Comparison of ENCODE assay signal across 27 cellular contexts in the genomic region with DNA sequence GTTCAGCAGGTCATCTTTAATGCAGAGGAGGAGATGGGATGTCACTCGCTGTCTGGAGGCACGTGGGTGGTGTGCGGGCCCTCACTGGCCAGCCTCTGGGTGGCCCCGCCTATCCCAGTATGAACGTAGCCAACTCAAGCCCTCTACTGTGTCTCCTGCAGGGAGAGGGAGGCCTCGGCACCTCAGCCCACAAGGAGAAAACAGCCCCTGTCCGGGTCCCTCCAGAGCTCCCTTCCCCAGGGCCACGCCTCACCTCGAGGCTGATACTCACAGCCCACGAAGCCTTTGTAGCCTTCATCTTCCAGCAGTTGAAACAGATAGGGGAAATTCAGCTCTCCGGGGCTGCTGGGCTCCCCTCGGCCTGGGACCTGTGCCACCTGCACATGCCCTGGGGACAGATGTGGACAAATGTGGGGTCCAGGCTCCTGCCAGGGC. TPM values are rescaled to one million over a fixed set of nuclear protein-coding genes. Genes with fewer than 3 reads are reported as not detected.
DNase-seq lines count a peak whose midpoint lies in the region; TF ChIP-seq lines count a peak whose summit lies in the region.
"Had no signal": no experiment of that assay in that cellular context is flagged by ENCODE, and none has a peak within 500 bp of the region (broad histone marks: within the 10 kb centered on the region; RNA-seq: fewer than 3 reads in every experiment).

No MANE protein-coding gene starts in this region.

- H3K9me3 ChIP-seq in mammary epithelial cell (replicated peaks; ENCODE audit: insufficient read depth, low read length): no peaks in the 10 kb centered on the region
- H3K9me3 ChIP-seq in adrenal gland (replicated peaks in 1 of 3): no peaks in the 10 kb centered on the region
- H3K9me3 ChIP-seq in tibial artery: no peaks in the 10 kb centered on the region
- H3K9me3 ChIP-seq: A549; BLaER1 treated with 17β-estradiol and CSF1 and Interleukin-3, amounts not matched to agents 10 nM and 100 nM; body of pancreas; HAP-1; prostate gland; thoracic aorta had no signal

- H3K27ac ChIP-seq in mammary epithelial cell (ENCODE audit: insufficient read depth, low read depth, low read length): no peak overlapping the region
- no peak overlapping the region for H3K27ac ChIP-seq in adrenal gland
- H3K27ac ChIP-seq in tibial artery: no peak overlapping the region
- H3K27ac ChIP-seq: A549; BLaER1 treated with 17β-estradiol and CSF1 and Interleukin-3, amounts not matched to agents 10 nM and 100 nM; body of pancreas; epithelial cell of prostate; KMS-11; prostate gland; SK-N-MC; thoracic aorta had no signal

- H3K4me2 ChIP-seq in mammary epithelial cell (ENCODE audit: insufficient read depth, low read depth, low read length): no peak overlapping the region
- H3K4me2 ChIP-seq: A549, KMS-11 had no signal

- H3K4me1 ChIP-seq in mammary epithelial cell (ENCODE audit: insufficient read depth, low read length) (peaks cover 20% of the 10 kb centered on the region), adrenal gland (replicated peaks in 1 of 2) (peaks cover 7% of the 10 kb centered on the region in 2 donors), tibial artery (peaks cover 0 to 16% (median 10%) of the 10 kb centered on the region in 4 donors)
- H3K4me1 ChIP-seq: HAP-1, prostate gland had no signal

- TSS peak; percentile 39 for BruUV-seq in MCF 10A (replicated peaks; lab: Mats Ljungman, UMichigan)
- BruUV-seq in mammary epithelial cell (replicated peaks; lab: Mats Ljungman, UMichigan): no TSS peak

- TF ChIP-seq CTCF in MCF 10A (IDR thresholded peaks at IDR 0.05; ENCODE audit: unreplicated experiment): no peak
- TF ChIP-seq CTCF in mammary epithelial cell (conservative IDR thresholded peaks at IDR 0.05 in 1 of 2, IDR thresholded peaks at IDR 0.05 in 1 of 2; ENCODE audit: extremely low read depth in 1 of 2, insufficient read depth in 1 of 2, low read depth in 1 of 2, low read length in 2 of 2): no peak
- TF ChIP-seq CTCF in adrenal gland (IDR thresholded peaks at IDR 0.05): no peak
- TF ChIP-seq CTCF in nephron progenitor cell (IDR thresholded peaks at IDR 0.05): no peak
- TF ChIP-seq CTCF in tibial artery (IDR thresholded peaks at IDR 0.05): no peak

- DNase-seq in MCF 10A (ENCODE audit: unreplicated experiment) (no peak), mammary epithelial cell (no peak), adrenal gland (peak in 4 of 7 donors; percentile 15 to 53 (median 24)), nephron progenitor cell (no peak), SKM-1 (lab: John Stamatoyannopoulos, UW; ENCODE audit: unreplicated experiment) (no peak), HuH-7.5 (ENCODE audit: low spot score) (no peak), tibial artery (no peak), CD1c-positive myeloid dendritic cell (ENCODE audit: extremely low spot score) (no peak)
- DNase-seq: activated CD4-positive, alpha-beta T cell treated with anti-CD3 and anti-CD28 coated beads for 48 hours; activated T-cell treated with anti-CD3 and anti-CD28 coated beads, Interleukin-2, amount 50 U/mL, for 4 hours; body of pancreas; cerebellar nuclear complex; DND-41; dorsolateral prefrontal cortex; NCI-H1417 treated with DMSO at 0.1 percent for 48 hours; NCI-H2081; NCI-H226; stimulated activated naive CD4-positive, alpha-beta T cell treated with Interleukin-2 at 50 U/mL for 16 hours had no signal

- no peak overlapping the region for H3K4me3 ChIP-seq in mammary epithelial cell (replicated peaks in 1 of 3; ENCODE audit: insufficient read depth in 1 of 3, low read depth in 2 of 3, low read length in 3 of 3)
- no peak overlapping the region for H3K4me3 ChIP-seq in adrenal gland
- no peak overlapping the region for H3K4me3 ChIP-seq in tibial artery
- H3K4me3 ChIP-seq: A549; BLaER1 treated with 17β-estradiol and CSF1 and Interleukin-3, amounts not matched to agents 10 nM and 100 nM; body of pancreas; dorsolateral prefrontal cortex; HAP-1; prostate gland; SK-N-MC; thoracic aorta had no signal

- H3K4me1 Mint-ChIP-seq in MCF 10A (ENCODE audit: insufficient read depth, unreplicated experiment) (peaks cover 16% of the 10 kb centered on the region), nephron progenitor cell (peaks cover 34% of the 10 kb centered on the region)

- H3K79me2 ChIP-seq in mammary epithelial cell (ENCODE audit: insufficient read depth, low read length): no peaks in the 10 kb centered on the region

- TF ChIP-seq POLR2A in adrenal gland (IDR thresholded peaks at IDR 0.05): no peak

- POLR2A ChIA-PET in MCF 10A (lab: Yijun Ruan, JAX): no interaction called here

- CTCF ChIA-PET in MCF 10A (lab: Yijun Ruan, JAX) (interaction anchor here (0.6 to 1.5 kb wide), 2 partner anchors 215 to 224 kb away, joined by 3 read pairs; no protein-coding TSS in a partner anchor), mammary epithelial cell (lab: Charles Lee; ENCODE audit: low non-redundant PET) (no interaction called here)

- H3K27me3 Mint-ChIP-seq in MCF 10A (ENCODE audit: insufficient read depth, unreplicated experiment) (no peaks in the 10 kb centered on the region), nephron progenitor cell (ENCODE audit: low read depth, poor library complexity) (no peaks in the 10 kb centered on the region)

- H3K9ac ChIP-seq in mammary epithelial cell (ENCODE audit: insufficient read depth, low read length): no peak overlapping the region
- H3K9ac ChIP-seq: BLaER1 treated with 17β-estradiol and CSF1 and Interleukin-3, amounts not matched to agents 10 nM and 100 nM; KMS-11 had no signal

- intact Hi-C loops in MCF 10A (cut with micrococcal nuclease): no loop called here
- intact Hi-C loops in mammary epithelial cell (cut with micrococcal nuclease): no loop called here
- intact Hi-C loops in adrenal gland (cut with DNase I): no loop called here
- intact Hi-C loops in tibial artery (cut with DNase I; ENCODE audit: low total_unique reads): no loop called here

- H3K36me3 ChIP-seq in mammary epithelial cell (ENCODE audit: insufficient read depth, low read length) (peaks cover 20% of the 10 kb centered on the region), adrenal gland (replicated peaks in 1 of 2) (peaks cover 0 to 52% of the 10 kb centered on the region in 2 donors), tibial artery (peaks cover 52 to 62% (median 59%) of the 10 kb centered on the region in 3 donors)

- in situ Hi-C loops in mammary epithelial cell (cut with MboI; ENCODE audit: low sequenced_read_pairs in 2 of 2): no loop called here

- H4K20me1 ChIP-seq in mammary epithelial cell (ENCODE audit: insufficient read depth, low read length): no peaks in the 10 kb centered on the region

- no peak overlapping the region for H2AFZ ChIP-seq in mammary epithelial cell (ENCODE audit: low read depth, low read length)

- H3K27me3 ChIP-seq in mammary epithelial cell (ENCODE audit: insufficient read depth, low read length): no peaks in the 10 kb centered on the region
- H3K27me3 ChIP-seq in adrenal gland: no peaks in the 10 kb centered on the region
- H3K27me3 ChIP-seq in tibial artery: no peaks in the 10 kb centered on the region
- H3K27me3 ChIP-seq: BLaER1 treated with 17β-estradiol and CSF1 and Interleukin-3, amounts not matched to agents 10 nM and 100 nM; body of pancreas; dorsolateral prefrontal cortex had no signal

- WGBS in mammary epithelial cell (ENCODE audit: low coverage, missing lambda C conversion rate): 63% methylated on average over 12 of the region's 12 CpGs
- 70 to 86% (median 83%) methylated on average over 6 to 12 of the region's 12 CpGs for WGBS in adrenal gland, 4 donors

- H3K27ac Mint-ChIP-seq in MCF 10A (ENCODE audit: low read depth, unreplicated experiment) (no peak overlapping the region), nephron progenitor cell (peak overlapping the region; percentile 47)
- H3K27ac Mint-ChIP-seq: T-helper 1 cell treated with Interleukin-12 subunit alpha and Interleukin-12 subunit beta and Interleukin-4 antibody, amounts not matched to agents 30 μg/mL and 1 μg/mL, for 36 hours had no signal

- H3K4me3 Mint-ChIP-seq in MCF 10A (ENCODE audit: unreplicated experiment) (no peak overlapping the region), nephron progenitor cell (no peak overlapping the region)
- H3K4me3 Mint-ChIP-seq: activated T-cell treated with anti-CD3 and anti-CD28 coated beads, Interleukin-2, amount 50 U/mL, for 4 hours; T-helper 1 cell treated with Interleukin-12 subunit alpha and Interleukin-12 subunit beta and Interleukin-4 antibody, amounts not matched to agents 30 μg/mL and 1 μg/mL, for 36 hours had no signal

- H3K9me3 Mint-ChIP-seq in MCF 10A (ENCODE audit: unreplicated experiment) (no peaks in the 10 kb centered on the region), nephron progenitor cell (peaks cover 15% of the 10 kb centered on the region)
- H3K9me3 Mint-ChIP-seq: activated T-cell treated with anti-CD3 and anti-CD28 coated beads, Interleukin-2, amount 50 U/mL, for 4 hours; T-helper 1 cell treated with Interleukin-12 subunit alpha and Interleukin-12 subunit beta and Interleukin-4 antibody, amounts not matched to agents 30 μg/mL and 1 μg/mL, for 36 hours had no signal

- H3K36me3 Mint-ChIP-seq in MCF 10A (ENCODE audit: insufficient read depth, unreplicated experiment) (peaks cover 35% of the 10 kb centered on the region), nephron progenitor cell (ENCODE audit: low read depth) (peaks cover 56% of the 10 kb centered on the region)

- dilution Hi-C loops in mammary epithelial cell (cut with HindIII; ENCODE audit: low sequenced_read_pairs): no loop called here

RNA-seq across cellular contexts. Expression of a gene that starts 2.6 kb away (rescaled TPM):
- total RNA-seq in MCF 10A (2022) (14.5 and 23.0 TPM in 2 replicates), mammary epithelial cell (10 to 100 TPM; 11.9 to 12.0 TPM), adrenal gland (10 to 100 TPM; 40.6 to 66.5 (median 51.9) TPM)
- polyA plus RNA-seq in mammary epithelial cell (22.3 TPM), adrenal gland (100 to 1,000 TPM in 2 of 3 donors, 10 to 100 TPM in 1; 24.7 to 209 (median 138) TPM)
- 7.1 TPM for polyA minus RNA-seq in mammary epithelial cell

Comparison
In these comparisons a context has a peak if more than half of its experiments do, and no peak if none do; other contexts are left out.
1. DNase-seq: peak in adrenal gland (4 of 7); none in MCF 10A (single experiment), mammary epithelial cell (single experiment), nephron progenitor cell (single experiment), SKM-1 (single experiment), HuH-7.5 (single experiment), tibial artery (0 of 2) and CD1c-positive myeloid dendritic cell (single experiment).